8 cellular contexts compared by ENCODE assay signal in genomic region chr15:93029613-93030429, GRCh38. TPM values are rescaled to one million over a fixed set of nuclear protein-coding genes. Genes with fewer than 3 reads are reported as not detected.
A peak's percentile ranks its signal among the peaks of the same experiment; 100 is the strongest.
DNase-seq lines count a peak whose midpoint lies in the region; ATAC-seq lines count a peak whose summit lies in the region.

No MANE protein-coding gene starts in this region.

- H3K4me1 Mint-ChIP-seq in activated T-helper 17 cell treated with anti-CD3 and anti-CD28 coated beads, Interleukin-2, amount 50 U/mL, for 72 hours, result peaks cover 18% of the 10 kb centered on the region

- H3K27ac Mint-ChIP-seq in activated T-helper 17 cell treated with anti-CD3 and anti-CD28 coated beads, Interleukin-2, amount 50 U/mL, for 72 hours, result peak overlapping the region; percentile 87

- peak overlapping the region; percentile 11 for H3K4me3 Mint-ChIP-seq in activated T-helper 17 cell treated with anti-CD3 and anti-CD28 coated beads, Interleukin-2, amount 50 U/mL, for 72 hours

- intact Hi-C loops in left ventricle myocardium superior (cut with micrococcal nuclease), result loop anchor here (5.0 kb wide), 1 partner anchor 1092 kb away; no protein-coding TSS in a partner anchor

- peaks cover 7% of the 10 kb centered on the region for H3K36me3 Mint-ChIP-seq in activated T-helper 17 cell treated with anti-CD3 and anti-CD28 coated beads, Interleukin-2, amount 50 U/mL, for 72 hours (ENCODE audit: low read depth)

- H3K4me3 ChIP-seq in skin epidermis, result no peak overlapping the region

- no peaks in the 10 kb centered on the region for H3K27me3 Mint-ChIP-seq in activated T-helper 17 cell treated with anti-CD3 and anti-CD28 coated beads, Interleukin-2, amount 50 U/mL, for 72 hours

- no peaks in the 10 kb centered on the region for H3K9me3 Mint-ChIP-seq in activated T-helper 17 cell treated with anti-CD3 and anti-CD28 coated beads, Interleukin-2, amount 50 U/mL, for 72 hours

- peak overlapping the region in 16 of 21 experiments; percentile 9 to 88 (median 74) for H3K27ac ChIP-seq in skin epidermis

- ATAC-seq in GM21717 (IDR thresholded peaks at IDR 0.05; ENCODE audit: unreplicated experiment), result peak; percentile 5
- ATAC-seq in activated T-helper 17 cell treated with anti-CD3 and anti-CD28 coated beads, Interleukin-2, amount 50 U/mL, for 72 hours (replicated peaks), result peak; percentile 17
- peak; percentile 19 for ATAC-seq in left ventricle myocardium superior
- ATAC-seq in GM18502 (IDR thresholded peaks at IDR 0.05; ENCODE audit: poor library complexity, unreplicated experiment), result no peak
- ATAC-seq in HG03025 (IDR thresholded peaks at IDR 0.05; ENCODE audit: low FRiP score, unreplicated experiment), result no peak

- no peak for DNase-seq in left ventricle myocardium superior
- DNase-seq in GF-D8 (lab: John Stamatoyannopoulos, UW), result no peak
- DNase-seq in NCI-H1105 (lab: John Stamatoyannopoulos, UW), result no peak

RNA-seq across cellular contexts. Expression of gene RGMA, which starts 59.2 kb away (rescaled TPM):
- under 1 TPM; 0.15 to 0.26 TPM for total RNA-seq in activated T-helper 17 cell treated with anti-CD3 and anti-CD28 coated beads, Interleukin-2, amount 50 U/mL, for 72 hours
- 27.0 TPM for total RNA-seq in left ventricle myocardium superior

Comparison
In these comparisons a context has a peak if more than half of its experiments do, and no peak if none do; other contexts are left out.
1. ATAC-seq: peak in GM21717 (single experiment), activated T-helper 17 cell treated with anti-CD3 and anti-CD28 coated beads, Interleukin-2, amount 50 U/mL, for 72 hours (single experiment) and left ventricle myocardium superior (single experiment); none in GM18502 (single experiment) and HG03025 (single experiment).
2. RNA of gene RGMA, which starts 59.2 kb away (total RNA-seq): 27.0 TPM in left ventricle myocardium superior (single experiment); 0.15 to 0.26 TPM in activated T-helper 17 cell treated with anti-CD3 and anti-CD28 coated beads, Interleukin-2, amount 50 U/mL, for 72 hours; every median in the first group is over 10 times any median in the second.